10 cellular contexts compared by ENCODE assay signal in genomic region chr12:28253175-28253641, GRCh38.
DNase-seq lines count a peak whose midpoint lies in the region; ATAC-seq and TF ChIP-seq lines count a peak whose summit lies in the region.
"Had no signal": no experiment of that assay in that cellular context is flagged by ENCODE, and none has a peak within 500 bp of the region (broad histone marks: within the 10 kb centered on the region; RNA-seq: fewer than 3 reads in every experiment).

No MANE protein-coding gene starts in this region.

- peak overlapping the region; percentile 75; the same call in 1 of the 2 replicates for H3K4me2 ChIP-seq in IMR-90 (ENCODE audit: low read depth, low read length)

- no peaks in the 10 kb centered on the region for H3K27me3 Mint-ChIP-seq in CD4-positive, alpha-beta T cell

- peak overlapping the region; percentile 78 for H3K27ac Mint-ChIP-seq in CD4-positive, alpha-beta T cell

- H3K9ac ChIP-seq in IMR-90 (ENCODE audit: low read depth, low read length), result no peak overlapping the region
- H3K9ac ChIP-seq: parathyroid adenoma had no signal

- no peak overlapping the region for H3K4ac ChIP-seq in IMR-90 (ENCODE audit: low read depth, low read length)

- POLR2A ChIA-PET in CD4-positive, alpha-beta T cell (lab: Charles Lee), result interaction anchor here (1.1 to 1.4 kb wide), 3 partner anchors 31 to 62 kb away, joined by 4 to 9 read pairs (median 4); partner anchors contain the start of gene CCDC91
- POLR2A ChIA-PET in IMR-90 (lab: Charles Lee; ENCODE audit: unreplicated experiment), result no interaction called here

- no peak overlapping the region for H3K56ac ChIP-seq in IMR-90 (ENCODE audit: extremely low read depth, insufficient read depth, low read length)

- CTCF ChIA-PET in CD4-positive, alpha-beta T cell (lab: Charles Lee), result interaction anchor here (0.6 kb wide), 1 partner anchor 19 kb away, joined by 4 read pairs; no protein-coding TSS in a partner anchor
- CTCF ChIA-PET in IMR-90 (lab: Yijun Ruan, JAX), result no interaction called here

- H3K14ac ChIP-seq in IMR-90 (replicated peaks; ENCODE audit: low read depth, low read length), result no peak overlapping the region; the same call in 1 of the 2 replicates

- no peak overlapping the region for H3K27ac ChIP-seq in CD4-positive, alpha-beta T cell (ENCODE audit: low read depth, low read length)
- H3K27ac ChIP-seq in IMR-90 (ENCODE audit: insufficient read depth, low read length), result no peak overlapping the region
- H3K27ac ChIP-seq: C4-2B, parathyroid adenoma had no signal

- no peak for TF ChIP-seq POLR2A in IMR-90 (IDR thresholded peaks at IDR 0.05; ENCODE audit: low read depth, low read length)

- intact Hi-C loops in CD4-positive, alpha-beta T cell (cut with DNase I, micrococcal nuclease), result loop anchor here in 1 of 2 experiments (5.0 kb wide), 1 partner anchor 61 kb away; the partner anchor contains the start of gene CCDC91
- intact Hi-C loops in IMR-90 (cut with micrococcal nuclease), result no loop called here

- no peak overlapping the region for H2BK20ac ChIP-seq in IMR-90 (ENCODE audit: low read depth, low read length)

- no peaks in the 10 kb centered on the region for H4K20me1 ChIP-seq in IMR-90 (ENCODE audit: insufficient read depth, low read length)

- no peak overlapping the region for H3K4me3 ChIP-seq in IMR-90 (ENCODE audit: insufficient read depth, low read depth, low read length)
- no peak overlapping the region for H3K4me3 ChIP-seq in astrocyte of the spinal cord (ENCODE audit: low read depth, low read length)

- H3K36me3 Mint-ChIP-seq in CD4-positive, alpha-beta T cell (ENCODE audit: low read depth), result peaks cover 3% of the 10 kb centered on the region

- H2AK9ac ChIP-seq in IMR-90 (replicated peaks; ENCODE audit: low read depth, low read length, poor library complexity), result no peak overlapping the region

- no peak overlapping the region for H2BK15ac ChIP-seq in IMR-90 (ENCODE audit: low read depth, low read length)

- peaks cover 2% of the 10 kb centered on the region; the same call in 1 of the 2 replicates for H3K9me1 ChIP-seq in IMR-90 (ENCODE audit: insufficient read depth, low read length)

- no peaks in the 10 kb centered on the region for H3K9me3 ChIP-seq in CD4-positive, alpha-beta T cell (ENCODE audit: control insufficient read depth, low read length)
- no peaks in the 10 kb centered on the region for H3K9me3 ChIP-seq in IMR-90 (ENCODE audit: control insufficient read depth, insufficient read depth, low read length)

- H3K27me3 ChIP-seq in CD4-positive, alpha-beta T cell (ENCODE audit: control insufficient read depth, insufficient read depth, low read length), result no peaks in the 10 kb centered on the region
- no peaks in the 10 kb centered on the region for H3K27me3 ChIP-seq in IMR-90 (ENCODE audit: control insufficient read depth, insufficient read depth, low read length)

- peaks cover 59% of the 10 kb centered on the region for H3K4me1 Mint-ChIP-seq in CD4-positive, alpha-beta T cell (ENCODE audit: low read depth)

- no peak for TF ChIP-seq CTCF in CD4-positive, alpha-beta T cell (IDR thresholded peaks at IDR 0.05)
- no peak for TF ChIP-seq CTCF in IMR-90 (conservative IDR thresholded peaks at IDR 0.05; ENCODE audit: low read depth, low read length)
- TF ChIP-seq CTCF in astrocyte of the spinal cord (IDR thresholded peaks at IDR 0.05; ENCODE audit: low read depth, low read length), result no peak

- peak; percentile 93 for ATAC-seq in CD4-positive, alpha-beta T cell (ENCODE audit: poor library complexity)
- ATAC-seq in GM21526 (IDR thresholded peaks at IDR 0.05; ENCODE audit: low FRiP score, unreplicated experiment), result peak; percentile 97
- ATAC-seq in IMR-90 (ENCODE audit: low read depth), result peak; percentile 60

- H3K9me3 Mint-ChIP-seq in CD4-positive, alpha-beta T cell, result no peaks in the 10 kb centered on the region

- DNase-seq in CD4-positive, alpha-beta T cell, result peak in 2 of 10 experiments; percentile 1 to 4
- DNase-seq in IMR-90, result peak; percentile 43
- peak; percentile 23 for DNase-seq in astrocyte of the spinal cord (ENCODE audit: low read depth, low spot score)
- no peak for DNase-seq in cerebellar nuclear complex (lab: John Stamatoyannopoulos, UW)
- no peak for DNase-seq in KBM-7
- no peak for DNase-seq in inferior parietal cortex (ENCODE audit: extremely low spot score)
- no peak for DNase-seq in COR-L47 (lab: John Stamatoyannopoulos, UW)

- no peaks in the 10 kb centered on the region; the same call in 1 of the 2 replicates for H3K36me3 ChIP-seq in IMR-90 (ENCODE audit: control insufficient read depth, insufficient read depth, low read length)

- no CpG with 5 or more reads among the region's 3 CpGs for WGBS in IMR-90 (ENCODE audit: extremely low coverage in 2 of 2, insufficient read length in 1 of 2), 2 experiments

- H3K23ac ChIP-seq in IMR-90 (ENCODE audit: low read depth, low read length), result no peak overlapping the region

- peak overlapping the region; percentile 56; the same call in 1 of the 2 replicates for H3K18ac ChIP-seq in IMR-90 (ENCODE audit: low read depth, low read length)

- no TSS peak for BruUV-seq in IMR-90 (replicated peaks; lab: Mats Ljungman, UMichigan)

- in situ Hi-C loops in IMR-90 (cut with MboI; ENCODE audit: low sequenced_read_pairs), result no loop called here
- in situ Hi-C loops in astrocyte of the spinal cord (cut with HindIII; ENCODE audit: low sequenced_read_pairs), result no loop called here
- in situ Hi-C loops in KBM-7 (cut with MboI; ENCODE audit: low pct_unique_long_range_greater_than_20kb, low sequenced_read_pairs), result no loop called here

- H2BK5ac ChIP-seq in IMR-90 (ENCODE audit: low read depth, low read length, poor library complexity, severe bottlenecking), result no peak overlapping the region

- H2AK5ac ChIP-seq in IMR-90 (ENCODE audit: low read depth, low read length), result no peak overlapping the region

- peak overlapping the region; percentile 89 for H3K4me3 Mint-ChIP-seq in CD4-positive, alpha-beta T cell

- no peak overlapping the region for H2BK120ac ChIP-seq in IMR-90 (ENCODE audit: low read depth, low read length)

- dilution Hi-C loops in IMR-90 (cut with HindIII; ENCODE audit: low sequenced_read_pairs, unreplicated experiment), result no loop called here

- H4K5ac ChIP-seq in IMR-90 (ENCODE audit: low read depth, low read length), result peak overlapping the region; percentile 67; the same call in 1 of the 2 replicates

- TF ChIP-seq RAD21 in IMR-90 (IDR thresholded peaks at IDR 0.05; ENCODE audit: low read length), result no peak

- peaks cover 6% of the 10 kb centered on the region for H3K4me1 ChIP-seq in IMR-90 (ENCODE audit: control insufficient read depth, insufficient read depth, low read length)

- H4K8ac ChIP-seq in IMR-90 (ENCODE audit: low read depth in 2 of 2, low read length in 2 of 2), result no peak overlapping the region

- no peak overlapping the region for H2AFZ ChIP-seq in IMR-90 (replicated peaks; ENCODE audit: low read length, poor library complexity)
- H2AFZ ChIP-seq: parathyroid adenoma had no signal

- peaks cover 6 to 9% of the 10 kb centered on the region in 2 experiments; a peak in 3 of 4 replicates for H3K79me1 ChIP-seq in IMR-90 (ENCODE audit: low read depth in 1 of 2, low read length in 2 of 2)

- no peak overlapping the region for H4K91ac ChIP-seq in IMR-90 (ENCODE audit: insufficient read depth, low read depth, low read length)

TF ChIP-seq in IMR-90, 13 proteins besides CTCF, POLR2A, EP300 and RAD21:
- TF ChIP-seq MAZ (IDR thresholded peaks at IDR 0.05; ENCODE audit: borderline replicate concordance, low read depth, low read length) (no peak), ELK1 (IDR thresholded peaks at IDR 0.05; ENCODE audit: borderline replicate concordance, low read depth, low read length) (no peak), NFE2L2 (IDR thresholded peaks at IDR 0.05; ENCODE audit: low read depth, low read length) (no peak), RFX5 (IDR thresholded peaks at IDR 0.05; ENCODE audit: low read depth, low read length) (no peak), MXI1 (IDR thresholded peaks at IDR 0.05; ENCODE audit: borderline replicate concordance, low read depth, low read length) (no peak), RCOR1 (IDR thresholded peaks at IDR 0.05; ENCODE audit: insufficient replicate concordance, low read length) (no peak), CEBPB (IDR thresholded peaks at IDR 0.05; ENCODE audit: low read depth, low read length) (no peak), BHLHE40 (IDR thresholded peaks at IDR 0.05; ENCODE audit: low read depth, low read length) (no peak)

Comparison
In these comparisons a context has a peak if more than half of its experiments do, and no peak if none do; other contexts are left out.
1. DNase-seq: peak in IMR-90 (single experiment) and astrocyte of the spinal cord (single experiment); none in cerebellar nuclear complex (0 of 2), KBM-7 (single experiment), inferior parietal cortex (single experiment) and COR-L47 (single experiment).
2. Peak in every context shown above with its lines, with median percentiles within 50 percentile points of each other: ATAC-seq.